ENCODE assay signal across 18 cellular contexts in the genomic region with DNA sequence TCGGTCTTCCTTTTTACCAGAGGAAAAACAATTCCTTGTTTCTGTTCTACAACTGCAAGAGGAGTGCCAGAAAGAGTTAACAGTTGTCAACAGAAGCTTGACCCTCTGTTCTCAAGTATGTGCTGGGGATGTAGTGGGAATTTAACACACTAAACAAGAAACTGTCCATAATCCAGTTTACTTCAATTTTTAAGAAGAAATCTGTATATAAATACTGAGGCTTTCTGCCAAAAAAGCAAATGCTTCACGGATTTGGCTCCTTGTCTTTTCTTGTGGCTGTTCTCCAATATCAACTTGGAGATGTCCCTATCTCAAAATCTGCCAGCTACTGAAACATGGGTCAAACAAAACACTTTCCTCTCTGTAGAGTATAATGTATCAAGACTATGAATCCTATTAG.
"Had no signal": no experiment of that assay in that cellular context is flagged by ENCODE, and none has a peak within 500 bp of the region (broad histone marks: within the 10 kb centered on the region; RNA-seq: fewer than 3 reads in every experiment).

No MANE protein-coding gene starts in this region.

- H3K4me3 Mint-ChIP-seq: activated B cell treated with CpG ODN at 0.5 μM for 24 hours; activated CD8-positive, alpha-beta T cell treated with anti-CD3 and anti-CD28 coated beads for 36 hours; activated T-cell treated with anti-CD3 and anti-CD28 coated beads, Interleukin-2, amount 50 U/mL, for 4 hours; neural progenitor cell had no signal

- H2AFZ ChIP-seq: neural progenitor cell had no signal

- ATAC-seq: activated CD8-positive, alpha-beta T cell treated with anti-CD3 and anti-CD28 coated beads for 36 hours; activated T-cell treated with anti-CD3 and anti-CD28 coated beads, Interleukin-2, amount 50 U/mL, for 4 hours; gastrocnemius medialis had no signal

- H3K4me3 ChIP-seq: dorsolateral prefrontal cortex, gastrocnemius medialis, lung, neural progenitor cell, ovary, sigmoid colon, stomach, thoracic aorta had no signal

- H3K27me3 Mint-ChIP-seq: activated B cell treated with CpG ODN at 0.5 μM for 24 hours; activated CD8-positive, alpha-beta T cell treated with anti-CD3 and anti-CD28 coated beads for 36 hours had no signal

- H3K27ac ChIP-seq: brain microvascular endothelial cell, dorsolateral prefrontal cortex, gastrocnemius medialis, neural progenitor cell, ovary, sigmoid colon, stomach, thoracic aorta had no signal

- H3K4me1 Mint-ChIP-seq: neural progenitor cell had no signal

- H3K27me3 ChIP-seq: brain microvascular endothelial cell, dorsolateral prefrontal cortex, gastrocnemius medialis, neural progenitor cell, ovary, sigmoid colon, stomach had no signal

- H3K36me3 ChIP-seq: brain microvascular endothelial cell, neural progenitor cell, ovary, thoracic aorta had no signal

- H3K27ac Mint-ChIP-seq: activated B cell treated with CpG ODN at 0.5 μM for 24 hours; activated CD8-positive, alpha-beta T cell treated with anti-CD3 and anti-CD28 coated beads for 36 hours; neural progenitor cell had no signal

- H3K4me1 ChIP-seq: neural progenitor cell had no signal

- H3K9me3 ChIP-seq: gastrocnemius medialis, ovary, sigmoid colon, thoracic aorta had no signal

- H3K9ac ChIP-seq: neural progenitor cell had no signal

- H3K4me2 ChIP-seq: neural progenitor cell had no signal

- DNase-seq: activated B cell treated with CpG ODN at 0.5 μM for 24 hours; activated CD4-positive, alpha-beta T cell treated with anti-CD3 and anti-CD28 coated beads for 48 hours; activated CD8-positive, alpha-beta T cell treated with anti-CD3 and anti-CD28 coated beads for 36 hours; activated effector memory CD4-positive, alpha-beta T cell treated with Interleukin-2 at 50 U/mL for 16 hours; activated naive CD4-positive, alpha-beta T cell treated with anti-CD3 and anti-CD28 coated beads, Interleukin-2, amount 50 U/mL, for 16 hours; activated T-cell treated with anti-CD3 and anti-CD28 coated beads, Interleukin-2, amount 50 U/mL, for 4 hours; brain microvascular endothelial cell; dorsolateral prefrontal cortex; gastrocnemius medialis; islet precursor cell; ovary; sigmoid colon; stimulated activated CD4-positive, alpha-beta T cell treated with anti-CD3 and anti-CD28 coated beads, Interleukin-1b, Interleukin-23, amount 100 ng/mL, for 48 hours; stomach; T-helper 2 cell had no signal
